Comparison of ENCODE assay signal across 8 cellular contexts in the genomic region with DNA sequence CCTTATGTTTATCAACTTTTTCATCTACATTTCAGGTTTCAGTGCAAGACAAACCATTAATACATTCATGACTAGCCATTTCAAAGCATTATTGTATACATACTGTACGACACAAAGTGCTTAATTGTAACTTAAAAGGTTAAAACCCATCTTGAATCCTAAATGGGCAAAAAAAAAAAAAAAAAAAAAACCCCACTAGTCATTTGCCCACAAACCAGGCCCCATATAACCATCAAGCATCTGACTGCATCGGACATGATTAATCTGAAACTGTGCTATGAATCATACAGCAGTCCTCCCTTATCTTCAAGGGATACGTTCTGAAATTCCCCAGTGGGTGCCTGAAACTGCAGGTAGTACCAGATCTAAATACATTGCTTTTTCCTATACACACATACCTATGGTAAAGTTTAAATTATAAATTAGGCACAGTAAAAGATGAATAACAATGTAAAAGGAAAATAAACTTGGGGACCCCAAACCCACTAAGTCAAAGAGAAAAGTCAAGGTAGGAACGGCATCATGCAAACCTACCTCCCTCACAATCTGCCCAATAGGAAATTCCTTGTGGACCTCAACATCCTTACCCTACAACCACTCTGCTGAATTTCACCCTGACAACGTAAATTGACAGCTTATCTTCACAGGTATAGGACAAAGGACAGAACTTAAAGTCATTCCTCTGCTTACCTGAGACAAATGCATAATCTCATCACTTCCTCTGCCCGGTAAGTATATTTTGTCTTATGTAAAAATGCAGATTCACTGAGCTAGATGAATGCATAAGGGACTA. TPM values are rescaled to one million over a fixed set of nuclear protein-coding genes. Genes with fewer than 3 reads are reported as not detected.
DNase-seq lines count a peak whose midpoint lies in the region; ATAC-seq, FAIRE-seq and TF ChIP-seq lines count a peak whose summit lies in the region.

No MANE protein-coding gene starts in this region.

- peaks cover 4% of the 10 kb centered on the region for H3K36me3 Mint-ChIP-seq in endothelial cell (ENCODE audit: low read depth, unreplicated experiment)

- H3K27ac ChIP-seq in substantia nigra (ENCODE audit: low read depth, low read length, poor library complexity, severe bottlenecking) (no peak overlapping the region), esophagus squamous epithelium (no peak overlapping the region)

- no peak overlapping the region for H3K4me3 Mint-ChIP-seq in endothelial cell (ENCODE audit: unreplicated experiment)

- WGBS in esophagus squamous epithelium, 2 donors, result 43 to 55% methylated on average over 6 of the region's 6 CpGs

- ATAC-seq in GM21825 (IDR thresholded peaks at IDR 0.05; ENCODE audit: unreplicated experiment), result peak; percentile 77

- FAIRE-seq in GM12892 (lab: Jason Lieb, UNC) (peak; percentile 33), frontal cortex (lab: Jason Lieb, UNC) (no peak)

- peaks cover 19 to 88% (median 44%) of the 10 kb centered on the region in 3 donors for H3K4me1 ChIP-seq in esophagus squamous epithelium

- H3K4me1 Mint-ChIP-seq in endothelial cell (ENCODE audit: unreplicated experiment), result peaks cover 56% of the 10 kb centered on the region

- peaks cover 10% of the 10 kb centered on the region for H3K27me3 Mint-ChIP-seq in endothelial cell (ENCODE audit: unreplicated experiment)

- no peak for TF ChIP-seq POLR2A in GM12892 (IDR thresholded peaks at IDR 0.05; ENCODE audit: low read depth, low read length)
- no peak for TF ChIP-seq POLR2A in esophagus squamous epithelium (IDR thresholded peaks at IDR 0.05)

- H3K9me3 Mint-ChIP-seq in endothelial cell (ENCODE audit: unreplicated experiment), result no peaks in the 10 kb centered on the region

- H3K9me3 ChIP-seq in esophagus squamous epithelium, result no peaks in the 10 kb centered on the region

- H3K27ac Mint-ChIP-seq in endothelial cell (ENCODE audit: unreplicated experiment), result peak overlapping the region; percentile 79

- TF ChIP-seq CTCF in endothelial cell (IDR thresholded peaks at IDR 0.05; ENCODE audit: unreplicated experiment), result no peak
- TF ChIP-seq CTCF in esophagus squamous epithelium (IDR thresholded peaks at IDR 0.05), result no peak

- H3K36me3 ChIP-seq in esophagus squamous epithelium, result no peaks in the 10 kb centered on the region

- DNase-seq in GM12892 (ENCODE audit: insufficient read length) (peak; percentile 38), NCI-H226 (peak; percentile 89), endothelial cell (ENCODE audit: low spot score) (no peak), SIG-M5 (lab: John Stamatoyannopoulos, UW) (no peak), substantia nigra (lab: John Stamatoyannopoulos, UW) (no peak), frontal cortex (ENCODE audit: low spot score in 2 of 2) (no peak), esophagus squamous epithelium (lab: John Stamatoyannopoulos, UW) (no peak)

- H3K4me3 ChIP-seq in esophagus squamous epithelium, result no peak overlapping the region

- no peaks in the 10 kb centered on the region for H3K27me3 ChIP-seq in esophagus squamous epithelium

- intact Hi-C loops in esophagus squamous epithelium (cut with DNase I), result no loop called here

RNA-seq across cellular contexts. Expression of a gene that starts 14.3 kb away (rescaled TPM):
- polyA plus RNA-seq in GM12892 (2012; ENCODE audit: missing spikeins), result 19.3 TPM
- total RNA-seq in endothelial cell (ENCODE audit: unreplicated experiment) (115 TPM), frontal cortex (62.0 TPM), esophagus squamous epithelium (10 to 100 TPM; 24.1 to 34.2 (median 25.7) TPM)

Comparison
In these comparisons a context has a peak if more than half of its experiments do, and no peak if none do; other contexts are left out.
1. DNase-seq: peak in GM12892 (single experiment) and NCI-H226 (single experiment); none in endothelial cell (single experiment), SIG-M5 (single experiment), substantia nigra (0 of 49), frontal cortex (0 of 2) and esophagus squamous epithelium (single experiment).